Comparison of ENCODE assay signal across 15 cellular contexts in genomic region chr6:155319902-155320301, GRCh38. TPM values are rescaled to one million over a fixed set of nuclear protein-coding genes. Genes with fewer than 3 reads are reported as not detected.
DNase-seq lines count a peak whose midpoint lies in the region; ATAC-seq and TF ChIP-seq lines count a peak whose summit lies in the region.
"Had no signal": no experiment of that assay in that cellular context is flagged by ENCODE, and none has a peak within 500 bp of the region (broad histone marks: within the 10 kb centered on the region; RNA-seq: fewer than 3 reads in every experiment).

No MANE protein-coding gene starts in this region.

- intact Hi-C loops in testis (cut with DNase I; ENCODE audit: low total_unique reads) = no loop called here

- DNase-seq in NOMO-1 (lab: John Stamatoyannopoulos, UW; ENCODE audit: unreplicated experiment in 2 of 2) = peak; percentile 61 to 88
- no peak for DNase-seq in memory B cell (ENCODE audit: low spot score in 2 of 2)
- DNase-seq in AG20443 (ENCODE audit: low spot score) = no peak
- no peak for DNase-seq in testis
- no peak for DNase-seq in EL
- DNase-seq in C1 segment of cervical spinal cord (lab: John Stamatoyannopoulos, UW) = no peak
- DNase-seq: activated CD4-positive, alpha-beta T cell treated with anti-CD3 and anti-CD28 coated beads, Interleukin-2, amount 10 ng/mL, durations not matched to agents 24 days and 14 days; foreskin keratinocyte; NCI-H1694 had no signal

- H3K4me3 ChIP-seq in testis = no peak overlapping the region
- H3K4me3 ChIP-seq: SK-N-MC had no signal

- WGBS in testis, 2 donors = 88 to 90% methylated on average over 4 of the region's 4 CpGs

- H3K27me3 ChIP-seq in testis = no peaks in the 10 kb centered on the region
- H3K27me3 ChIP-seq: foreskin keratinocyte had no signal

- peaks cover 13% of the 10 kb centered on the region for H3K4me1 Mint-ChIP-seq in memory B cell

- no peaks in the 10 kb centered on the region for H3K36me3 Mint-ChIP-seq in memory B cell
- H3K36me3 Mint-ChIP-seq: mesothelial cell of epicardium had no signal

- H3K9me3 Mint-ChIP-seq in memory B cell = no peaks in the 10 kb centered on the region
- H3K9me3 Mint-ChIP-seq: activated CD4-positive, alpha-beta T cell treated with anti-CD3 and anti-CD28 coated beads, Interleukin-2, amount 10 ng/mL, durations not matched to agents 24 days and 14 days had no signal

- peaks cover 5% of the 10 kb centered on the region for H3K4me1 ChIP-seq in testis
- H3K4me1 ChIP-seq: foreskin keratinocyte had no signal

- H3K4me3 Mint-ChIP-seq in memory B cell = peak overlapping the region; percentile 44
- H3K4me3 Mint-ChIP-seq: activated CD4-positive, alpha-beta T cell treated with anti-CD3 and anti-CD28 coated beads, Interleukin-2, amount 10 ng/mL, durations not matched to agents 24 days and 14 days; mesothelial cell of epicardium had no signal

- H3K27me3 Mint-ChIP-seq in memory B cell = no peaks in the 10 kb centered on the region
- H3K27me3 Mint-ChIP-seq: progenitor cell of endocrine pancreas had no signal

- H3K9me3 ChIP-seq in testis = no peaks in the 10 kb centered on the region

- H3K36me3 ChIP-seq in testis (ENCODE audit: low read depth, missing control alignments) = no peaks in the 10 kb centered on the region

- H3K27ac ChIP-seq in testis = no peak overlapping the region
- H3K27ac ChIP-seq: foreskin keratinocyte, SK-N-MC had no signal

- ATAC-seq in GM18505 (IDR thresholded peaks at IDR 0.05; ENCODE audit: unreplicated experiment) (peak; percentile 54), HG02763 (IDR thresholded peaks at IDR 0.05; ENCODE audit: unreplicated experiment) (peak; percentile 43), memory B cell (ENCODE audit: low read depth) (peak; percentile 52)
- ATAC-seq: foreskin keratinocyte had no signal

- TF ChIP-seq POLR2A in GM18505 (IDR thresholded peaks at IDR 0.05; ENCODE audit: borderline replicate concordance, extremely low read depth, insufficient read depth, insufficient read length) (no peak), testis (IDR thresholded peaks at IDR 0.05) (no peak)

- no peak overlapping the region for H3K27ac Mint-ChIP-seq in memory B cell
- H3K27ac Mint-ChIP-seq: activated CD4-positive, alpha-beta T cell treated with anti-CD3 and anti-CD28 coated beads, Interleukin-2, amount 10 ng/mL, durations not matched to agents 24 days and 14 days; mesothelial cell of epicardium; progenitor cell of endocrine pancreas had no signal

- no peak for TF ChIP-seq CTCF in testis (IDR thresholded peaks at IDR 0.05)

RNA-seq across cellular contexts. Expression of gene TFB1M, which starts 5.6 kb away (rescaled TPM):
- 10 to 100 TPM; 32.2 to 47.1 TPM for total RNA-seq in testis
- polyA plus RNA-seq in testis (ENCODE audit: insufficient read depth, low read depth, low replicate concordance) = 36.1 TPM

RNA-seq across cellular contexts. Expression of gene CLDN20, which starts 56.1 kb away (rescaled TPM):
- not detected for total RNA-seq in testis
- 0.26 TPM for polyA plus RNA-seq in testis (ENCODE audit: insufficient read depth, low read depth, low replicate concordance)
- total RNA-seq: activated CD4-positive, alpha-beta T cell treated with anti-CD3 and anti-CD28 coated beads, Interleukin-2, amount 10 ng/mL, durations not matched to agents 24 days and 14 days; Daoy; foreskin keratinocyte; mesothelial cell of epicardium; progenitor cell of endocrine pancreas had no signal
- polyA plus RNA-seq: foreskin keratinocyte had no signal

Comparison
In these comparisons a context has a peak if more than half of its experiments do, and no peak if none do; other contexts are left out.
1. DNase-seq: peak in NOMO-1 (2 of 2); none in memory B cell (0 of 2), AG20443 (single experiment), testis (single experiment), EL (single experiment) and C1 segment of cervical spinal cord (0 of 14).
2. Peak in every context shown above with its lines, with median percentiles within 50 percentile points of each other: ATAC-seq.